In genomic region chr10:21234761-21235160, GRCh38 we compare ENCODE assay signal across 7 cellular contexts.
"Had no signal": no experiment of that assay in that cellular context is flagged by ENCODE, and none has a peak within 500 bp of the region (broad histone marks: within the 10 kb centered on the region; RNA-seq: fewer than 3 reads in every experiment).

No MANE protein-coding gene starts in this region.

- H3K4me1 Mint-ChIP-seq: IgD-negative memory B cell had no signal

- ATAC-seq: HepG2, K562 had no signal

- FAIRE-seq: HepG2, HTR-8/SVneo, K562 had no signal

- H3K27ac Mint-ChIP-seq: IgD-negative memory B cell had no signal

- H3K27ac ChIP-seq: HL-60 had no signal

- H3K4me3 ChIP-seq: K562 had no signal

- DNase-seq: IMR-90, KBM-7 had no signal

- H3K36me3 Mint-ChIP-seq: IgD-negative memory B cell had no signal

- H3K27me3 Mint-ChIP-seq: IgD-negative memory B cell had no signal
